In genomic region chr1:30692201-30692947, GRCh38 we compare ENCODE assay signal across 21 cellular contexts. TPM values are rescaled to one million over a fixed set of nuclear protein-coding genes. Genes with fewer than 3 reads are reported as not detected.
"Had no signal": no experiment of that assay in that cellular context is flagged by ENCODE, and none has a peak within 500 bp of the region (broad histone marks: within the 10 kb centered on the region; RNA-seq: fewer than 3 reads in every experiment).

No MANE protein-coding gene starts in this region.

- H3K4me2 ChIP-seq: smooth muscle cell had no signal

- H3K4me3 ChIP-seq: heart left ventricle, smooth muscle cell, upper lobe of left lung had no signal

- ATAC-seq: activated CD4-positive, alpha-beta T cell treated with anti-CD3 and anti-CD28 coated beads for 36 hours; heart left ventricle; left colon; sciatic nerve; SK-N-SH treated with all-trans-retinoic acid at 6 μM for 48 hours had no signal

- H3K4me3 Mint-ChIP-seq: activated B cell treated with CpG ODN at 0.5 μM for 24 hours; activated CD4-positive, alpha-beta T cell treated with anti-CD3 and anti-CD28 coated beads for 36 hours; nephron; T-helper 2 cell treated with Interferon-gamma antibody and Interleukin-4, amounts not matched to agents 5 μg/mL and 100 μg/mL, for 36 hours had no signal

- H3K27me3 ChIP-seq: upper lobe of left lung had no signal

- H3K9me3 ChIP-seq: heart left ventricle, upper lobe of left lung had no signal

- DNase-seq: activated B cell treated with CpG ODN at 0.5 μM for 24 hours; activated CD4-positive, alpha-beta T cell treated with anti-CD3 and anti-CD28 coated beads for 36 hours; activated CD4-positive, alpha-beta T cell treated with anti-CD3 and anti-CD28 coated beads, Interleukin-2, amount 50 U/mL, for 4 hours; activated naive CD4-positive, alpha-beta T cell treated with Interleukin-2 at 50 U/mL for 16 hours; left colon; mesenchymal stem cell; occipital lobe; stimulated activated CD4-positive, alpha-beta T cell treated with anti-CD3 and anti-CD28 coated beads, Interleukin-15, amount 100 ng/mL, for 24 hours; stimulated activated naive CD4-positive, alpha-beta T cell treated with Interleukin-2 at 50 U/mL for 16 hours; upper lobe of left lung had no signal

- H3K4me1 ChIP-seq: heart left ventricle, upper lobe of left lung had no signal

- H3K27ac ChIP-seq: epithelial cell of prostate, heart left ventricle, upper lobe of left lung had no signal

- H3K9me3 Mint-ChIP-seq: activated B cell treated with CpG ODN at 0.5 μM for 24 hours; nephron; T-helper 2 cell treated with Interferon-gamma antibody and Interleukin-4, amounts not matched to agents 5 μg/mL and 100 μg/mL, for 36 hours had no signal

- H3K27ac Mint-ChIP-seq: activated B cell treated with CpG ODN at 0.5 μM for 24 hours; activated CD4-positive, alpha-beta T cell treated with anti-CD3 and anti-CD28 coated beads for 36 hours; T-helper 2 cell treated with Interferon-gamma antibody and Interleukin-4, amounts not matched to agents 5 μg/mL and 100 μg/mL, for 36 hours had no signal

- H3K4me1 Mint-ChIP-seq: activated CD4-positive, alpha-beta T cell treated with anti-CD3 and anti-CD28 coated beads for 36 hours had no signal

- H3K36me3 ChIP-seq: heart left ventricle, upper lobe of left lung had no signal

RNA-seq across cellular contexts. Expression of gene MATN1, which starts 31.0 kb away (rescaled TPM):
- total RNA-seq: fibroblast of villous mesenchyme, left colon, lower leg skin, myocyte, subcutaneous adipose tissue had no signal
- polyA plus RNA-seq: heart left ventricle had no signal
